ENCODE assay signal across 9 cellular contexts in genomic region chr18:22872894-22873537, GRCh38.
A peak's percentile ranks its signal among the peaks of the same experiment; 100 is the strongest.
DNase-seq lines count a peak whose midpoint lies in the region; ATAC-seq, FAIRE-seq and TF ChIP-seq lines count a peak whose summit lies in the region.
"Had no signal": no experiment of that assay in that cellular context is flagged by ENCODE, and none has a peak within 500 bp of the region (broad histone marks: within the 10 kb centered on the region; RNA-seq: fewer than 3 reads in every experiment).

No MANE protein-coding gene starts in this region.

- TF ChIP-seq CTCF in WTC11 (IDR thresholded peaks at IDR 0.05) (no peak), mesothelial cell of epicardium (IDR thresholded peaks at IDR 0.05; ENCODE audit: unreplicated experiment) (no peak), A673 (conservative IDR thresholded peaks at IDR 0.05; ENCODE audit: low read depth, low read length) (no peak), PC-9 (conservative IDR thresholded peaks at IDR 0.05) (no peak)

- no peaks in the 10 kb centered on the region for H3F3A ChIP-seq in PC-9 (ENCODE audit: insufficient read depth, low read depth)

- H3K9me2 ChIP-seq in PC-9 (ENCODE audit: insufficient read depth): no peaks in the 10 kb centered on the region

- H3K9me3 ChIP-seq in A673 (ENCODE audit: low read depth, low read length, poor library complexity, severe bottlenecking) (no peaks in the 10 kb centered on the region), PC-9 (ENCODE audit: insufficient read depth, low read depth) (no peaks in the 10 kb centered on the region)

- peak overlapping the region; percentile 58; the same call in 1 of the 2 replicates for H3K27ac Mint-ChIP-seq in WTC11
- H3K27ac Mint-ChIP-seq in mesothelial cell of epicardium: peak overlapping the region; percentile 57

- no TSS peak for BruUV-seq in A673 (replicated peaks; lab: Mats Ljungman, UMichigan)
- BruUV-seq in PC-9 (replicated peaks; lab: Mats Ljungman, UMichigan): no TSS peak

- no peak overlapping the region for H3K27ac ChIP-seq in A673 (ENCODE audit: low read depth, low read length, poor library complexity, severe bottlenecking)
- no peak overlapping the region for H3K27ac ChIP-seq in PC-9

- no peaks in the 10 kb centered on the region for H3K36me3 Mint-ChIP-seq in WTC11
- no peaks in the 10 kb centered on the region for H3K36me3 Mint-ChIP-seq in mesothelial cell of epicardium

- intact Hi-C loops in A673 (cut with micrococcal nuclease; ENCODE audit: unreplicated experiment) (no loop called here), PC-9 (cut with micrococcal nuclease; ENCODE audit: unreplicated experiment) (no loop called here)

- no peaks in the 10 kb centered on the region for H3K79me2 ChIP-seq in PC-9 (ENCODE audit: low read depth)

- H3K36me3 ChIP-seq in A673 (ENCODE audit: insufficient read depth, low read length, poor library complexity, severe bottlenecking): no peaks in the 10 kb centered on the region
- H3K36me3 ChIP-seq in PC-9 (ENCODE audit: low read depth): no peaks in the 10 kb centered on the region

- H4K20me1 ChIP-seq in PC-9 (ENCODE audit: insufficient read depth): no peaks in the 10 kb centered on the region

- H3K9me3 Mint-ChIP-seq in WTC11 (no peaks in the 10 kb centered on the region), mesothelial cell of epicardium (no peaks in the 10 kb centered on the region)

- H3K4me1 ChIP-seq in A673 (ENCODE audit: insufficient read depth, low read length, poor library complexity, severe bottlenecking): no peaks in the 10 kb centered on the region
- no peaks in the 10 kb centered on the region for H3K4me1 ChIP-seq in PC-9 (replicated peaks; ENCODE audit: insufficient read depth)

- H3K27me3 Mint-ChIP-seq in WTC11 (ENCODE audit: low read depth): no peaks in the 10 kb centered on the region
- H3K27me3 Mint-ChIP-seq in mesothelial cell of epicardium (ENCODE audit: low read depth): no peaks in the 10 kb centered on the region

- H3K4me2 ChIP-seq in PC-9: no peak overlapping the region

- ATAC-seq in GM21825 (IDR thresholded peaks at IDR 0.05; ENCODE audit: unreplicated experiment) (peak; percentile 86), WTC11 (no peak)

- H2AFZ ChIP-seq in PC-9: no peak overlapping the region

- CTCF ChIA-PET in WTC11 (lab: Charles Lee): no interaction called here
- CTCF ChIA-PET in A673 (lab: Charles Lee): no interaction called here
- CTCF ChIA-PET in PC-9 (lab: Charles Lee): no interaction called here

- peaks cover 2% of the 10 kb centered on the region; the same call in 1 of the 2 replicates for H3K4me1 Mint-ChIP-seq in WTC11
- H3K4me1 Mint-ChIP-seq in mesothelial cell of epicardium: peaks cover 21% of the 10 kb centered on the region

- no peaks in the 10 kb centered on the region for H3K27me3 ChIP-seq in A673 (replicated peaks; ENCODE audit: insufficient read depth, low read depth, low read length, poor library complexity)
- H3K27me3 ChIP-seq in PC-9 (ENCODE audit: insufficient read depth, low read depth): no peaks in the 10 kb centered on the region

- no peak overlapping the region for H3K4me3 Mint-ChIP-seq in WTC11
- H3K4me3 Mint-ChIP-seq in mesothelial cell of epicardium: no peak overlapping the region

- H3K4me3 ChIP-seq in A673 (ENCODE audit: low read depth, low read length, poor library complexity, severe bottlenecking) (no peak overlapping the region), PC-9 (no peak overlapping the region)

- FAIRE-seq in GM18507 (lab: Jason Lieb, UNC): peak; percentile 84

- DNase-seq in GM18507 (ENCODE audit: extremely low spot score, insufficient read length, low read depth) (peak; percentile 2), WTC11 (ENCODE audit: low spot score) (no peak), mesothelial cell of epicardium (ENCODE audit: low spot score in 2 of 2, unreplicated experiment in 2 of 2) (no peak), NCI-H2081 treated with DMSO at 0.1 percent for 48 hours (lab: John Stamatoyannopoulos, UW) (no peak), A673 (ENCODE audit: low spot score) (no peak), PC-9 (no peak), NCI-H1092 treated with DMSO at 0.1 percent for 48 hours (lab: John Stamatoyannopoulos, UW) (no peak)
- DNase-seq: aorta had no signal

- POLR2A ChIA-PET in WTC11 (lab: Charles Lee): no interaction called here
- POLR2A ChIA-PET in A673 (lab: Charles Lee; ENCODE audit: low non-redundant PET): no interaction called here
- POLR2A ChIA-PET in PC-9 (lab: Charles Lee; ENCODE audit: unreplicated experiment): no interaction called here

TF ChIP-seq in WTC11, 78 proteins besides CTCF, POLR2A, EP300 and RAD21:
- no peak for TF ChIP-seq HMGXB4 (CRISPR knock-in tag; IDR thresholded peaks at IDR 0.05)
- no peak for TF ChIP-seq ZBTB21 (CRISPR knock-in tag; IDR thresholded peaks at IDR 0.05; ENCODE audit: borderline replicate concordance)
- TF ChIP-seq ZNF512 (CRISPR knock-in tag; IDR thresholded peaks at IDR 0.05; ENCODE audit: borderline replicate concordance): no peak
- TF ChIP-seq NR1H2 (CRISPR knock-in tag; IDR thresholded peaks at IDR 0.05): no peak
- no peak for TF ChIP-seq E2F4 (CRISPR knock-in tag; IDR thresholded peaks at IDR 0.05; ENCODE audit: borderline replicate concordance, low read depth)
- no peak for TF ChIP-seq ZNF232 (CRISPR knock-in tag; IDR thresholded peaks at IDR 0.05)
- no peak for TF ChIP-seq ETV6 (CRISPR knock-in tag; IDR thresholded peaks at IDR 0.05)
- no peak for TF ChIP-seq GRHL2 (CRISPR knock-in tag; IDR thresholded peaks at IDR 0.05; ENCODE audit: insufficient replicate concordance, severe bottlenecking)
- no peak for TF ChIP-seq E2F1 (CRISPR knock-in tag; IDR thresholded peaks at IDR 0.05)
- no peak for TF ChIP-seq MLX (CRISPR knock-in tag; IDR thresholded peaks at IDR 0.05)
- no peak for TF ChIP-seq TEAD1 (CRISPR knock-in tag; IDR thresholded peaks at IDR 0.05)
